21 cellular contexts compared by ENCODE assay signal in the genomic region with DNA sequence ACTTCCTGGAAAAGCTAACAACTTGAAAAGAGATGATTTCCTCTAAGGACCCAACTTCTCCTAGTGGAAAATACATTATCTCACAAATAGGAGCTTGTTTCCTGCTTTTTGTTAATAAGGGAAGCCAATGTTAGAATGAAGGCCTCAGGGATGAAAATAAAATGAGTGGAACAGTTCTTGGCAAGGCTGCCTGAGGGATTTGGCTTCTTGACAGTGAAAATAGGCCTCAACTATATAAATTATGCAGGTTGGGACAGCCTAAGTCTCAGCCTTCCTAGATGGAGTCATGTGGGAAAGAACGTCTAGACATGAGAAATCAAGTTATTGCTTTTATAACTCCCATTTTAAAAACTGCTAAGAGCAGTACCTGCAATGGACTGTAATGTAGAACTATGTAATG.
A peak's percentile ranks its signal among the peaks of the same experiment; 100 is the strongest.
DNase-seq lines count a peak whose midpoint lies in the region; ATAC-seq and TF ChIP-seq lines count a peak whose summit lies in the region.
"Had no signal": no experiment of that assay in that cellular context is flagged by ENCODE, and none has a peak within 500 bp of the region (broad histone marks: within the 10 kb centered on the region; RNA-seq: fewer than 3 reads in every experiment).

No MANE protein-coding gene starts in this region.

- no peak overlapping the region for H3K4me3 ChIP-seq in astrocyte of the cerebellum (ENCODE audit: low read depth, low read length)
- no peak overlapping the region for H3K4me3 ChIP-seq in skeletal muscle cell (ENCODE audit: low read depth, low read length)
- no peak overlapping the region for H3K4me3 ChIP-seq in PC-3 (ENCODE audit: low read length)
- H3K4me3 ChIP-seq: dorsolateral prefrontal cortex, pancreas had no signal

- H2AFZ ChIP-seq in PC-3 (ENCODE audit: low read length): no peak overlapping the region

- no peaks in the 10 kb centered on the region for H3K9me2 ChIP-seq in PC-3 (replicated peaks; ENCODE audit: low read length)

- POLR2A ChIA-PET in PC-3 (lab: Charles Lee; ENCODE audit: unreplicated experiment): no interaction called here

- BruUV-seq in PC-3 (replicated peaks; lab: Mats Ljungman, UMichigan): no TSS peak

- no peaks in the 10 kb centered on the region for H3K79me2 ChIP-seq in PC-3 (ENCODE audit: low read length)

- H3F3A ChIP-seq in PC-3 (ENCODE audit: low read length, unreplicated experiment): no peaks in the 10 kb centered on the region

- H3K27me3 ChIP-seq in PC-3 (ENCODE audit: low read length): no peaks in the 10 kb centered on the region
- H3K27me3 ChIP-seq: dorsolateral prefrontal cortex, pancreas had no signal

- in situ Hi-C loops in astrocyte of the cerebellum (cut with HindIII; ENCODE audit: low sequenced_read_pairs): no loop called here

- intact Hi-C loops in PC-3 (cut with micrococcal nuclease): no loop called here

- H3K9ac ChIP-seq in PC-3 (ENCODE audit: low read length): no peak overlapping the region

- no peaks in the 10 kb centered on the region for H3K9me3 ChIP-seq in PC-3 (ENCODE audit: low read length)
- H3K9me3 ChIP-seq: pancreas had no signal

- CTCF ChIA-PET in PC-3 (lab: Charles Lee): no interaction called here

- H3K4me1 ChIP-seq in PC-3 (ENCODE audit: insufficient read depth, low read length): no peaks in the 10 kb centered on the region
- H3K4me1 ChIP-seq: pancreas had no signal

- no peaks in the 10 kb centered on the region for H3K36me3 ChIP-seq in PC-3 (ENCODE audit: low read depth, low read length)
- H3K36me3 ChIP-seq: pancreas had no signal

- peak; percentile 4 for DNase-seq in GM04504 (ENCODE audit: low read depth)
- DNase-seq in astrocyte of the cerebellum (ENCODE audit: low read depth): peak; percentile 37
- DNase-seq in foreskin melanocyte: peak; percentile 5
- DNase-seq in skeletal muscle cell (ENCODE audit: low read depth): peak; percentile 49
- DNase-seq in PC-3: no peak
- no peak for DNase-seq in GM03348 (ENCODE audit: low spot score)
- DNase-seq in GF-D8 (lab: John Stamatoyannopoulos, UW): no peak
- DNase-seq: activated CD4-positive, alpha-beta T cell treated with anti-CD3 and anti-CD28 coated beads for 1 hour; DMS79; dorsolateral prefrontal cortex; hippocampal formation; IMR-90; kidney; naive B cell; NCI-H146; pancreas; stimulated activated CD8-positive, alpha-beta memory T cell treated with anti-CD3 and anti-CD28 coated beads, Interleukin-4, amount 100 ng/mL, for 48 hours; substantia nigra had no signal

- ATAC-seq in PC-3 (no peak), HG03442 (IDR thresholded peaks at IDR 0.05; ENCODE audit: unreplicated experiment) (no peak)
- ATAC-seq: activated naive CD4-positive, alpha-beta T cell treated with anti-CD3 and anti-CD28 coated beads, Interleukin-2, amount 50 U/mL, for 72 hours; HCT116; pancreas had no signal

- H3K27ac ChIP-seq in PC-3 (ENCODE audit: low read length): no peak overlapping the region
- H3K27ac ChIP-seq: dorsolateral prefrontal cortex, pancreas had no signal

- TF ChIP-seq CTCF in astrocyte of the cerebellum (IDR thresholded peaks at IDR 0.05; ENCODE audit: low read depth, low read length, missing control alignments) (no peak), PC-3 (conservative IDR thresholded peaks at IDR 0.05; ENCODE audit: low read depth, low read length) (no peak)

- H4K20me1 ChIP-seq in PC-3 (ENCODE audit: low read length): no peaks in the 10 kb centered on the region

- H3K4me2 ChIP-seq in PC-3 (ENCODE audit: low read length): no peak overlapping the region

Comparison
In these comparisons a context has a peak if more than half of its experiments do, and no peak if none do; other contexts are left out.
1. DNase-seq: peak in GM04504 (single experiment), astrocyte of the cerebellum (single experiment), foreskin melanocyte (single experiment) and skeletal muscle cell (single experiment); none in PC-3 (single experiment), GM03348 (single experiment) and GF-D8 (single experiment).